2 cellular contexts compared by ENCODE assay signal in the genomic region with DNA sequence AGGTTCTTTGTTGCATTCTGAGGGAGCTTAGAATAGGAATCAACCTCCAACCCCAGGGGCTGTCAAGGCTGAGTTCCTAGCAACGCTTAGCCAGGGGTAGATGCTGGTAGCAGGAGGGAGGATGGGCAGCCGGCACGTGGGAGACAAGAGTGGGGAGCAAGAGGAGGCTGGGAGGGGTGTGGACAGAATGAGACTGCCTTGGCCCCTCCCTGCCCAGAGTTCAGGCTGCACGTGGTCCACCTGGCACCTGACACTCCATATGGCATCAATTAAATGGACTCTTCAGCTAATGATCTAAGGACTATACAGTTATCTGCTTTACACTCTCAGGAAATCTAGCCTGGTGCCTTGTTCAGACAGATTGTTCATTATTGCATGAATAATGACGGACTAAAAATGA.
TF ChIP-seq lines count a peak whose summit lies in the region.

No MANE protein-coding gene starts in this region.

TF ChIP-seq in SK-N-SH, 30 proteins besides CTCF, POLR2A, EP300 and RAD21 (continued from another document):
- TF ChIP-seq, protein P1, sequence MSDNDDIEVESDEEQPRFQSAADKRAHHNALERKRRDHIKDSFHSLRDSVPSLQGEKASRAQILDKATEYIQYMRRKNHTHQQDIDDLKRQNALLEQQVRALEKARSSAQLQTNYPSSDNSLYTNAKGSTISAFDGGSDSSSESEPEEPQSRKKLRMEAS (IDR thresholded peaks at IDR 0.05; ENCODE audit: low read depth) = peak; percentile 14; the same call in 1 of the 2 replicates
- TF ChIP-seq MXI1 (IDR thresholded peaks at IDR 0.05; ENCODE audit: low read depth, low read length) (peak; percentile 57; the same call in 1 of the 2 replicates), TEAD4 (IDR thresholded peaks at IDR 0.05; ENCODE audit: borderline replicate concordance, insufficient read depth) (no peak)

TF ChIP-seq in SK-N-SH treated with all-trans-retinoic acid at 6 μM for 48 hours, 23 proteins besides CTCF, POLR2A, EP300 and RAD21 (continued from another document):
- no peak for TF ChIP-seq PATZ1 (CRISPR knock-in tag; IDR thresholded peaks at IDR 0.05; ENCODE audit: borderline replicate concordance)
- TF ChIP-seq RARB (CRISPR knock-in tag; IDR thresholded peaks at IDR 0.05) = no peak
- TF ChIP-seq TCF4 (CRISPR knock-in tag; IDR thresholded peaks at IDR 0.05; ENCODE audit: borderline replicate concordance) = no peak
- no peak for TF ChIP-seq ZC3H10 (CRISPR knock-in tag; IDR thresholded peaks at IDR 0.05)
- TF ChIP-seq SNAI2 (CRISPR knock-in tag; IDR thresholded peaks at IDR 0.05) = no peak
- no peak for TF ChIP-seq ISL1 (CRISPR knock-in tag; IDR thresholded peaks at IDR 0.05)
- TF ChIP-seq ARNTL (CRISPR knock-in tag; IDR thresholded peaks at IDR 0.05; ENCODE audit: borderline replicate concordance, low read depth) = no peak
- no peak for TF ChIP-seq CREB5 (CRISPR knock-in tag; IDR thresholded peaks at IDR 0.05; ENCODE audit: low read depth)
- TF ChIP-seq ZFP30 (CRISPR knock-in tag; IDR thresholded peaks at IDR 0.05) = no peak
- TF ChIP-seq ZFP3 (CRISPR knock-in tag; IDR thresholded peaks at IDR 0.05) = no peak
TF ChIP-seq in SK-N-SH treated with all-trans-retinoic acid at 6 μM for 48 hours: peak in this region for 0.
